In the genomic region with DNA sequence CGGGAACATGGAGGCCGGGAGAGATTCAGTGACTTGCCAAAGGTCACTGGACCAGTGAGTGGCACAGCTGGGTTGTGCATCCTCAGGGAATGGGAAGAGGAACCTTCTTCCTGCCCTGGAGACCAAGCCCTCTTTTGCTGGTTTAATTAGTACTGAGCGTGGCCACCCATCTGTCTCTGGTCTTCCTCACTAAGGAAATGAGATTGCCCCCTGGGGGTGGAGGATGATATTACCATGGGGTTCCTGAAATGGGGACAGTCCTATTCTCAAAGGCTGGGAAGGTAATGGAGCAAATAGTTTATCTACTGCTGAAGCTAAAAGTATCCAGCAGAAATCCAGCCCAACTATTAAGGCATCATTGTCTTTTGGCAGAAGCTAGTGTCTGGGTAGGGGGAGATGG, we compare ENCODE assay signal across 9 cellular contexts.
A peak's percentile ranks its signal among the peaks of the same experiment; 100 is the strongest.
DNase-seq lines count a peak whose midpoint lies in the region; TF ChIP-seq lines count a peak whose summit lies in the region.
"Had no signal": no experiment of that assay in that cellular context is flagged by ENCODE, and none has a peak within 500 bp of the region (broad histone marks: within the 10 kb centered on the region; RNA-seq: fewer than 3 reads in every experiment).

No MANE protein-coding gene starts in this region.

- H3K4me1 ChIP-seq in ectodermal cell (ENCODE audit: control insufficient read depth, insufficient read depth, low read length): peaks cover 19% of the 10 kb centered on the region
- H3K4me1 ChIP-seq: BLaER1 had no signal

- no peaks in the 10 kb centered on the region for H3K9me3 ChIP-seq in ectodermal cell (ENCODE audit: control insufficient read depth, low read length)

- H3K36me3 ChIP-seq in ectodermal cell (ENCODE audit: control insufficient read depth, insufficient read depth, low read length): no peaks in the 10 kb centered on the region
- H3K36me3 ChIP-seq: BLaER1 had no signal

- DNase-seq in NCI-H146 (lab: John Stamatoyannopoulos, UW): peak; percentile 49
- DNase-seq in NCI-H146 treated with DMSO at 0.1 percent for 48 hours (lab: John Stamatoyannopoulos, UW; ENCODE audit: unreplicated experiment): no peak
- DNase-seq in LNCaP clone FGC (ENCODE audit: low read depth): no peak
- no peak for DNase-seq in retinal pigment epithelial cell (ENCODE audit: low read depth)
- no peak for DNase-seq in NOMO-1 treated with dmso at 0.1 percent for 144 hours (lab: John Stamatoyannopoulos, UW; ENCODE audit: unreplicated experiment)
- no peak for DNase-seq in COR-L47 (lab: John Stamatoyannopoulos, UW)
- no peak for DNase-seq in DMS79 (lab: John Stamatoyannopoulos, UW)

- peak overlapping the region; percentile 57 for H3K27ac ChIP-seq in ectodermal cell (ENCODE audit: insufficient read depth, low read depth, low read length, poor library complexity, severe bottlenecking)
- H3K27ac ChIP-seq: BLaER1 had no signal

- no peaks in the 10 kb centered on the region for H3K27me3 ChIP-seq in ectodermal cell (ENCODE audit: control insufficient read depth, insufficient read depth, low read length, poor library complexity, severe bottlenecking)
- H3K27me3 ChIP-seq: BLaER1 had no signal

- H3K4me3 ChIP-seq in LNCaP clone FGC (ENCODE audit: low read depth, low read length) (no peak overlapping the region), ectodermal cell (ENCODE audit: insufficient read depth, low read depth, low read length) (no peak overlapping the region), retinal pigment epithelial cell (ENCODE audit: low read length) (no peak overlapping the region)
- H3K4me3 ChIP-seq: BLaER1 had no signal

- TF ChIP-seq CTCF in LNCaP clone FGC (IDR thresholded peaks at IDR 0.05; ENCODE audit: control insufficient read depth, extremely low read depth, insufficient read depth): peak; percentile 34
- TF ChIP-seq CTCF in retinal pigment epithelial cell (conservative IDR thresholded peaks at IDR 0.05; ENCODE audit: low read depth, low read length): peak; percentile 52

- WGBS in ectodermal cell, 2 experiments: 89 to 95% methylated on average over 3 of the region's 3 CpGs
